ENCODE assay signal across 10 cellular contexts in genomic region chrX:107206697-107207065, GRCh38. TPM values are rescaled to one million over a fixed set of nuclear protein-coding genes. Genes with fewer than 3 reads are reported as not detected.
DNase-seq lines count a peak whose midpoint lies in the region; ATAC-seq and TF ChIP-seq lines count a peak whose summit lies in the region.
"Had no signal": no experiment of that assay in that cellular context is flagged by ENCODE, and none has a peak within 500 bp of the region (broad histone marks: within the 10 kb centered on the region; RNA-seq: fewer than 3 reads in every experiment).

No MANE protein-coding gene starts in this region.

- no peaks in the 10 kb centered on the region for H3K9me3 Mint-ChIP-seq in activated CD4-positive, alpha-beta T cell treated with anti-CD3 and anti-CD28 coated beads, Interleukin-2, amount 10 ng/mL, durations not matched to agents 7 days and 5 days
- no peaks in the 10 kb centered on the region for H3K9me3 Mint-ChIP-seq in effector memory CD8-positive, alpha-beta T cell

- peaks cover 4% of the 10 kb centered on the region for H3K4me1 Mint-ChIP-seq in activated CD4-positive, alpha-beta T cell treated with anti-CD3 and anti-CD28 coated beads, Interleukin-2, amount 10 ng/mL, durations not matched to agents 7 days and 5 days
- H3K4me1 Mint-ChIP-seq in effector memory CD8-positive, alpha-beta T cell (ENCODE audit: low read depth in 2 of 2) = no peaks in the 10 kb centered on the region

- H3K36me3 ChIP-seq in OCI-LY7 (ENCODE audit: insufficient read depth, low read length) (no peaks in the 10 kb centered on the region), parathyroid adenoma (ENCODE audit: control insufficient read depth, insufficient read depth, low read length) (no peaks in the 10 kb centered on the region)
- H3K36me3 ChIP-seq: pancreas, thyroid gland had no signal

- no TSS peak for BruUV-seq in OCI-LY7 (replicated peaks; lab: Mats Ljungman, UMichigan)

- CTCF ChIA-PET in activated CD4-positive, alpha-beta T cell treated with anti-CD3 and anti-CD28 coated beads, Interleukin-2, amount 10 ng/mL, durations not matched to agents 7 days and 5 days (lab: Charles Lee) = interaction anchor here (0.6 kb wide), 1 partner anchor 883 kb away, joined by 3 read pairs; no protein-coding TSS in a partner anchor
- CTCF ChIA-PET in OCI-LY7 (lab: Charles Lee; ENCODE audit: unreplicated experiment) = no interaction called here

- H3K4me2 ChIP-seq in OCI-LY7 (ENCODE audit: low read length) = peak overlapping the region; percentile 79; the same call in 1 of the 2 replicates
- H3K4me2 ChIP-seq in parathyroid adenoma (ENCODE audit: low read length) = peak overlapping the region; percentile 28

- H3K79me2 ChIP-seq in OCI-LY7 (ENCODE audit: insufficient read depth, low read depth, low read length) = no peaks in the 10 kb centered on the region
- no peaks in the 10 kb centered on the region for H3K79me2 ChIP-seq in parathyroid adenoma

- no peaks in the 10 kb centered on the region for H3K9me2 ChIP-seq in OCI-LY7 (ENCODE audit: insufficient read depth, low read length)

- H3K27me3 Mint-ChIP-seq in activated CD4-positive, alpha-beta T cell treated with anti-CD3 and anti-CD28 coated beads, Interleukin-2, amount 10 ng/mL, durations not matched to agents 7 days and 5 days = peaks cover 2% of the 10 kb centered on the region
- no peaks in the 10 kb centered on the region for H3K27me3 Mint-ChIP-seq in effector memory CD8-positive, alpha-beta T cell

- peak overlapping the region; percentile 80 for H3K27ac Mint-ChIP-seq in activated CD4-positive, alpha-beta T cell treated with anti-CD3 and anti-CD28 coated beads, Interleukin-2, amount 10 ng/mL, durations not matched to agents 7 days and 5 days
- H3K27ac Mint-ChIP-seq in effector memory CD8-positive, alpha-beta T cell = peak overlapping the region; percentile 88 to 90

- H3K27me3 ChIP-seq in parathyroid adenoma (ENCODE audit: control insufficient read depth, insufficient read depth, low read length) = no peaks in the 10 kb centered on the region

- no peak for DNase-seq in activated CD4-positive, alpha-beta T cell treated with anti-CD3 and anti-CD28 coated beads, Interleukin-2, amount 10 ng/mL, durations not matched to agents 7 days and 5 days
- no peak for DNase-seq in activated CD4-positive, alpha-beta T cell treated with anti-CD3 and anti-CD28 coated beads, Interleukin-2, amount 50 U/mL, for 48 hours
- DNase-seq in OCI-LY7 (ENCODE audit: low spot score) = no peak
- no peak for DNase-seq in effector memory CD8-positive, alpha-beta T cell
- no peak for DNase-seq in GM20000 (ENCODE audit: low spot score)
- DNase-seq in NCI-H1930 (lab: John Stamatoyannopoulos, UW) = no peak

- peak overlapping the region; percentile 86 for H3K4me3 ChIP-seq in OCI-LY7 (ENCODE audit: low read depth, low read length, poor library complexity, severe bottlenecking)
- peak overlapping the region; percentile 65 for H3K4me3 ChIP-seq in parathyroid adenoma (ENCODE audit: low read depth, low read length)

- TF ChIP-seq CTCF in OCI-LY7 (conservative IDR thresholded peaks at IDR 0.05; ENCODE audit: low read length) = no peak
- TF ChIP-seq CTCF in parathyroid adenoma (IDR thresholded peaks at IDR 0.05) = no peak
- TF ChIP-seq CTCF in GM20000 (IDR thresholded peaks at IDR 0.05; ENCODE audit: extremely low read depth, missing control alignments) = no peak

- H3K36me3 Mint-ChIP-seq in activated CD4-positive, alpha-beta T cell treated with anti-CD3 and anti-CD28 coated beads, Interleukin-2, amount 10 ng/mL, durations not matched to agents 7 days and 5 days (ENCODE audit: low read depth) = no peaks in the 10 kb centered on the region
- H3K36me3 Mint-ChIP-seq in effector memory CD8-positive, alpha-beta T cell (ENCODE audit: insufficient read depth) = no peaks in the 10 kb centered on the region

- POLR2A ChIA-PET in activated CD4-positive, alpha-beta T cell treated with anti-CD3 and anti-CD28 coated beads, Interleukin-2, amount 10 ng/mL, durations not matched to agents 7 days and 5 days (lab: Charles Lee) = no interaction called here
- POLR2A ChIA-PET in OCI-LY7 (lab: Charles Lee) = no interaction called here

- H2AFZ ChIP-seq in OCI-LY7 (ENCODE audit: low read length) (no peak overlapping the region), parathyroid adenoma (peak overlapping the region; percentile 17)

- H3K4me1 ChIP-seq in OCI-LY7 (ENCODE audit: insufficient read depth, low read length, poor library complexity, severe bottlenecking) (no peaks in the 10 kb centered on the region), parathyroid adenoma (no peaks in the 10 kb centered on the region)
- H3K4me1 ChIP-seq: pancreas, thyroid gland had no signal

- no peak for ATAC-seq in effector memory CD8-positive, alpha-beta T cell (replicated peaks)
- no peak for ATAC-seq in HG03439 (IDR thresholded peaks at IDR 0.05; ENCODE audit: unreplicated experiment)

- H4K20me1 ChIP-seq in OCI-LY7 (ENCODE audit: insufficient read depth, low read length) = no peaks in the 10 kb centered on the region

- no peak overlapping the region for H3K9ac ChIP-seq in parathyroid adenoma

- H3K9me3 ChIP-seq in OCI-LY7 (ENCODE audit: low read length) = no peaks in the 10 kb centered on the region
- H3K9me3 ChIP-seq in parathyroid adenoma (ENCODE audit: control insufficient read depth, low read length) = no peaks in the 10 kb centered on the region
- H3K9me3 ChIP-seq: pancreas, thyroid gland had no signal

- H3K27ac ChIP-seq in OCI-LY7 (ENCODE audit: low read depth, low read length, poor library complexity, severe bottlenecking) = no peak overlapping the region
- H3K27ac ChIP-seq in parathyroid adenoma = no peak overlapping the region

- peak overlapping the region; percentile 88 for H3K4me3 Mint-ChIP-seq in activated CD4-positive, alpha-beta T cell treated with anti-CD3 and anti-CD28 coated beads, Interleukin-2, amount 10 ng/mL, durations not matched to agents 7 days and 5 days
- H3K4me3 Mint-ChIP-seq in effector memory CD8-positive, alpha-beta T cell = peak overlapping the region; percentile 84 to 89

- intact Hi-C loops in OCI-LY7 (cut with micrococcal nuclease; ENCODE audit: unreplicated experiment) = loop anchor here (5.0 to 10.0 kb wide), 3 partner anchors 89 to 418 kb away; partner anchors contain the start of genes PRPS1 and RBM41

RNA-seq across cellular contexts. Expression of gene DNAAF6, which starts 0.3 kb away (rescaled TPM):
- total RNA-seq in activated CD4-positive, alpha-beta T cell treated with anti-CD3 and anti-CD28 coated beads, Interleukin-2, amount 10 ng/mL, durations not matched to agents 7 days and 5 days = not detected
- total RNA-seq in OCI-LY7 (2014; rRNA removed; shearing (Covaris generic)) = not detected in 2 replicates
- total RNA-seq in OCI-LY7 (2022) = not detected in 2 replicates
- total RNA-seq: pancreas, thyroid gland had no signal

RNA-seq across cellular contexts. Expression of gene NUP62CL, which starts 0.4 kb away (rescaled TPM):
- total RNA-seq in activated CD4-positive, alpha-beta T cell treated with anti-CD3 and anti-CD28 coated beads, Interleukin-2, amount 10 ng/mL, durations not matched to agents 7 days and 5 days = 1 to 10 TPM; 1.9 to 3.1 TPM
- 23.4 and 37.6 TPM in 2 replicates for total RNA-seq in OCI-LY7 (2014; rRNA removed; shearing (Covaris generic))
- total RNA-seq in OCI-LY7 (2022) = 10.6 and 12.4 TPM in 2 replicates
